Comparison of ENCODE assay signal across 2 cellular contexts in genomic region chr4:139145552-139145932, GRCh38.
TF ChIP-seq lines count a peak whose summit lies in the region.

No MANE protein-coding gene starts in this region.

TF ChIP-seq in GM23338, 12 proteins besides CTCF, POLR2A, EP300 and RAD21:
- TF ChIP-seq REST (IDR thresholded peaks at IDR 0.05; ENCODE audit: unreplicated experiment), result no peak
- TF ChIP-seq POLR2AphosphoS5 (IDR thresholded peaks at IDR 0.05; ENCODE audit: low read depth), result no peak
- TF ChIP-seq ETS1 (IDR thresholded peaks at IDR 0.05), result no peak
- TF ChIP-seq ZNF462 (CRISPR knock-in tag; IDR thresholded peaks at IDR 0.05), result no peak
- no peak for TF ChIP-seq ZNF331 (CRISPR knock-in tag; IDR thresholded peaks at IDR 0.05; ENCODE audit: low read depth)
- TF ChIP-seq JUNB (IDR thresholded peaks at IDR 0.05; ENCODE audit: unreplicated experiment), result no peak
- TF ChIP-seq NANOG (IDR thresholded peaks at IDR 0.05; ENCODE audit: borderline replicate concordance), result no peak
- TF ChIP-seq STAT1 (IDR thresholded peaks at IDR 0.05; ENCODE audit: unreplicated experiment), result no peak
- no peak for TF ChIP-seq EZH2 (IDR thresholded peaks at IDR 0.05; ENCODE audit: low read depth, unreplicated experiment)
- no peak for TF ChIP-seq CREB1 (CRISPR knock-in tag; IDR thresholded peaks at IDR 0.05; ENCODE audit: low read depth)
- TF ChIP-seq ZNF114 (CRISPR knock-in tag; IDR thresholded peaks at IDR 0.05), result no peak
- no peak for TF ChIP-seq EZH2phosphoT487 (IDR thresholded peaks at IDR 0.05; ENCODE audit: unreplicated experiment)

TF ChIP-seq in WTC11, 78 proteins besides CTCF, POLR2A, EP300 and RAD21 (continued from another document):
- TF ChIP-seq ZNF281 (CRISPR knock-in tag; IDR thresholded peaks at IDR 0.05), result no peak
